ENCODE assay signal across 9 cellular contexts in genomic region chr10:130380056-130380455, GRCh38.
"Had no signal": no experiment of that assay in that cellular context is flagged by ENCODE, and none has a peak within 500 bp of the region (broad histone marks: within the 10 kb centered on the region; RNA-seq: fewer than 3 reads in every experiment).

No MANE protein-coding gene starts in this region.

- DNase-seq: H7, HFFc6, KBM-7 had no signal

- H3K9me3 ChIP-seq: HAP-1 had no signal

- H3K4me3 Mint-ChIP-seq: GM23338, HFFc6, IgD-negative memory B cell had no signal

- H3K4me1 Mint-ChIP-seq: GM23338 had no signal

- ATAC-seq: GM23338, HCT116, HepG2 had no signal

- H3K27ac Mint-ChIP-seq: GM23338, HFFc6, IgD-negative memory B cell had no signal

- H3K27ac ChIP-seq: HL-60 had no signal
